9 cellular contexts compared by ENCODE assay signal in genomic region chr11:107017104-107017432, GRCh38. TPM values are rescaled to one million over a fixed set of nuclear protein-coding genes. Genes with fewer than 3 reads are reported as not detected.
A peak's percentile ranks its signal among the peaks of the same experiment; 100 is the strongest.
DNase-seq lines count a peak whose midpoint lies in the region; ATAC-seq and TF ChIP-seq lines count a peak whose summit lies in the region.
"Had no signal": no experiment of that assay in that cellular context is flagged by ENCODE, and none has a peak within 500 bp of the region (broad histone marks: within the 10 kb centered on the region; RNA-seq: fewer than 3 reads in every experiment).

No MANE protein-coding gene starts in this region.

- H2AFZ ChIP-seq in H9 (ENCODE audit: low read length) (no peak overlapping the region), hepatocyte (peak overlapping the region; percentile 55)

- ATAC-seq in HG03025 (IDR thresholded peaks at IDR 0.05; ENCODE audit: low FRiP score, unreplicated experiment), result no peak

- H2BK20ac ChIP-seq in H9 (ENCODE audit: low read depth, low read length, poor library complexity, severe bottlenecking), result no peak overlapping the region

- no peaks in the 10 kb centered on the region for H3K9me3 Mint-ChIP-seq in H9
- H3K9me3 Mint-ChIP-seq in activated T-helper 2 cell treated with anti-CD3 and anti-CD28 coated beads, Interferon-gamma antibody, Interleukin-2, Interleukin-4, amounts not matched to agents 10 μg/mL and 5 μg/mL and 100 μg/mL, durations not matched to agents 14 hours and 24 hours and 36 hours, result no peaks in the 10 kb centered on the region

- H3K4me2 ChIP-seq in H9 (ENCODE audit: insufficient read depth, insufficient read length, low read length), result peak overlapping the region; percentile 53
- peak overlapping the region; percentile 100 for H3K4me2 ChIP-seq in hepatocyte

- H3K36me3 ChIP-seq in hepatocyte (replicated peaks; ENCODE audit: insufficient read depth, low read depth) (no peaks in the 10 kb centered on the region), skeletal muscle tissue (ENCODE audit: control insufficient read depth in 3 of 3, insufficient read depth in 3 of 3, low read length in 3 of 3) (no peaks in the 10 kb centered on the region)

- peak overlapping the region; percentile 57 to 81 for H3K4me3 Mint-ChIP-seq in H9
- H3K4me3 Mint-ChIP-seq in activated T-helper 2 cell treated with anti-CD3 and anti-CD28 coated beads, Interferon-gamma antibody, Interleukin-2, Interleukin-4, amounts not matched to agents 10 μg/mL and 5 μg/mL and 100 μg/mL, durations not matched to agents 14 hours and 24 hours and 36 hours (ENCODE audit: low read depth), result peak overlapping the region; percentile 37

- DNase-seq in H9 (no peak), hepatocyte (ENCODE audit: low spot score) (no peak), GM19240 (ENCODE audit: insufficient read length, low spot score) (no peak), NCI-H226 (no peak), NCI-H187 treated with DMSO at 0.1 percent for 48 hours (lab: John Stamatoyannopoulos, UW) (no peak)
- no peak for DNase-seq in activated T-helper 2 cell treated with anti-CD3 and anti-CD28 coated beads, Interferon-gamma antibody, Interleukin-2, Interleukin-4, amounts not matched to agents 10 μg/mL and 5 μg/mL and 100 μg/mL, durations not matched to agents 14 hours and 24 hours and 36 hours (ENCODE audit: low spot score)
- DNase-seq: activated T-cell treated with anti-CD3 and anti-CD28 coated beads, Interleukin-2, amount 50 U/mL, for 1 hour had no signal

- H3K4me1 Mint-ChIP-seq in H9, result peaks cover 6 to 11% of the 10 kb centered on the region in 2 experiments
- peaks cover 3% of the 10 kb centered on the region for H3K4me1 Mint-ChIP-seq in activated T-helper 2 cell treated with anti-CD3 and anti-CD28 coated beads, Interferon-gamma antibody, Interleukin-2, Interleukin-4, amounts not matched to agents 10 μg/mL and 5 μg/mL and 100 μg/mL, durations not matched to agents 14 hours and 24 hours and 36 hours (ENCODE audit: low read depth)

- no peaks in the 10 kb centered on the region for H4K20me1 ChIP-seq in H9 (ENCODE audit: control insufficient read depth, insufficient read depth, insufficient read length)
- no peaks in the 10 kb centered on the region for H4K20me1 ChIP-seq in hepatocyte (ENCODE audit: insufficient read depth, poor library complexity, severe bottlenecking)

- no peak overlapping the region for H4K8ac ChIP-seq in H9 (replicated peaks; ENCODE audit: insufficient read length, low read depth, low read length)

- no peak overlapping the region for H3K27ac Mint-ChIP-seq in H9
- no peak overlapping the region for H3K27ac Mint-ChIP-seq in activated T-helper 2 cell treated with anti-CD3 and anti-CD28 coated beads, Interferon-gamma antibody, Interleukin-2, Interleukin-4, amounts not matched to agents 10 μg/mL and 5 μg/mL and 100 μg/mL, durations not matched to agents 14 hours and 24 hours and 36 hours

- no peaks in the 10 kb centered on the region for H3K79me1 ChIP-seq in H9 (ENCODE audit: insufficient read depth, low read depth, low read length, poor library complexity, severe bottlenecking)

- H2AK5ac ChIP-seq in H9 (ENCODE audit: insufficient read length, low read length), result no peak overlapping the region

- no peak for TF ChIP-seq CTCF in H9 (conservative IDR thresholded peaks at IDR 0.05)
- TF ChIP-seq CTCF in hepatocyte (IDR thresholded peaks at IDR 0.05; ENCODE audit: poor library complexity), result no peak

- H4K91ac ChIP-seq in H9 (ENCODE audit: insufficient read length, low read depth, low read length), result no peak overlapping the region

- H3K18ac ChIP-seq in H9 (ENCODE audit: insufficient read length, low read depth, low read length), result no peak overlapping the region

- H3K23me2 ChIP-seq in H9 (ENCODE audit: insufficient read length, low read depth, low read length, poor library complexity, severe bottlenecking), result peaks cover 11% of the 10 kb centered on the region

- H4K5ac ChIP-seq in H9 (ENCODE audit: insufficient read length, low read depth, low read length), result no peak overlapping the region

- H3K36me3 Mint-ChIP-seq in H9 (ENCODE audit: insufficient read depth in 1 of 3, low read depth in 3 of 3), result no peaks in the 10 kb centered on the region
- H3K36me3 Mint-ChIP-seq in activated T-helper 2 cell treated with anti-CD3 and anti-CD28 coated beads, Interferon-gamma antibody, Interleukin-2, Interleukin-4, amounts not matched to agents 10 μg/mL and 5 μg/mL and 100 μg/mL, durations not matched to agents 14 hours and 24 hours and 36 hours (ENCODE audit: low read depth), result no peaks in the 10 kb centered on the region

- H3K79me2 ChIP-seq in H9 (ENCODE audit: insufficient read depth, low read length), result no peaks in the 10 kb centered on the region
- H3K79me2 ChIP-seq in hepatocyte, result peaks cover 5% of the 10 kb centered on the region

- no peak overlapping the region for H3K14ac ChIP-seq in H9 (ENCODE audit: insufficient read depth, low read length)

- intact Hi-C loops in activated T-helper 2 cell treated with anti-CD3 and anti-CD28 coated beads, Interferon-gamma antibody, Interleukin-2, Interleukin-4, amounts not matched to agents 10 μg/mL and 5 μg/mL and 100 μg/mL, durations not matched to agents 14 hours and 24 hours and 36 hours (cut with micrococcal nuclease), result no loop called here

- no peak overlapping the region for H3K27ac ChIP-seq in H9 (ENCODE audit: insufficient read length, low read depth, low read length)
- peak overlapping the region; percentile 32 for H3K27ac ChIP-seq in hepatocyte
- no peak overlapping the region for H3K27ac ChIP-seq in skeletal muscle tissue (ENCODE audit: low read depth, low read length)

- H3K56ac ChIP-seq in H9 (ENCODE audit: insufficient read length, low read depth, low read length), result no peak overlapping the region

- H3K27me3 Mint-ChIP-seq in H9 (ENCODE audit: low read depth), result peaks cover 49% of the 10 kb centered on the region
- peaks cover 37% of the 10 kb centered on the region for H3K27me3 Mint-ChIP-seq in activated T-helper 2 cell treated with anti-CD3 and anti-CD28 coated beads, Interferon-gamma antibody, Interleukin-2, Interleukin-4, amounts not matched to agents 10 μg/mL and 5 μg/mL and 100 μg/mL, durations not matched to agents 14 hours and 24 hours and 36 hours (ENCODE audit: low read depth)

- H3K9ac ChIP-seq in H9 (ENCODE audit: extremely low read depth, insufficient read length, low read length) (no peak overlapping the region), skeletal muscle tissue (ENCODE audit: low read depth in 1 of 3, low read length in 3 of 3) (peak overlapping the region in 1 of 3 donors; percentile 27)

- H2BK12ac ChIP-seq in H9 (ENCODE audit: insufficient read length, low read depth, low read length), result no peak overlapping the region

- H3K9me2 ChIP-seq in hepatocyte (replicated peaks; ENCODE audit: insufficient read depth), result no peaks in the 10 kb centered on the region

- H3K4me3 ChIP-seq in hepatocyte, result peak overlapping the region; percentile 27
- H3K4me3 ChIP-seq in skeletal muscle tissue (ENCODE audit: low read length in 3 of 3), result peak overlapping the region; percentile 36 to 64 (median 61)

- H3K4me1 ChIP-seq in H9 (ENCODE audit: insufficient read depth, low read length) (no peaks in the 10 kb centered on the region), hepatocyte (ENCODE audit: insufficient read depth) (peaks cover 4% of the 10 kb centered on the region), skeletal muscle tissue (ENCODE audit: control insufficient read depth in 3 of 3, insufficient read depth in 3 of 3, low read length in 3 of 3) (peaks cover 3 to 10% (median 9%) of the 10 kb centered on the region in 3 donors)

- H3K27me3 ChIP-seq in H9 (ENCODE audit: insufficient read depth, low read length) (peaks cover 7% of the 10 kb centered on the region; the same call in 1 of the 2 replicates), hepatocyte (peaks cover 7% of the 10 kb centered on the region), skeletal muscle tissue (ENCODE audit: control insufficient read depth in 3 of 3, insufficient read depth in 3 of 3, low read length in 3 of 3) (peaks cover 17 to 24% (median 22%) of the 10 kb centered on the region in 3 donors)

- H2BK5ac ChIP-seq in H9 (ENCODE audit: insufficient read length, low read length), result no peak overlapping the region

- no peak overlapping the region for H2BK120ac ChIP-seq in H9 (ENCODE audit: low read depth, low read length, poor library complexity, severe bottlenecking)

- H3T11ph ChIP-seq in H9 (ENCODE audit: low read length), result no peak overlapping the region

- H3K4ac ChIP-seq in H9 (ENCODE audit: low read depth, low read length), result no peak overlapping the region

- H2BK15ac ChIP-seq in H9 (ENCODE audit: low read depth, low read length), result no peak overlapping the region

- H3K9me3 ChIP-seq in H9 (ENCODE audit: control insufficient read depth, low read depth, low read length), result no peaks in the 10 kb centered on the region
- H3K9me3 ChIP-seq in hepatocyte (ENCODE audit: low read depth), result no peaks in the 10 kb centered on the region
- no peaks in the 10 kb centered on the region for H3K9me3 ChIP-seq in skeletal muscle tissue (ENCODE audit: control insufficient read depth in 3 of 3, low read length in 3 of 3)

- H3K23ac ChIP-seq in H9 (ENCODE audit: insufficient read length, low read depth, low read length), result no peak overlapping the region

- no CpG with 5 or more reads among the region's 3 CpGs for WGBS in H9 (ENCODE audit: extremely low coverage, insufficient read length, low lambda C conversion rate)
- 44% methylated on average over 3 of the region's 3 CpGs for WGBS in hepatocyte (ENCODE audit: low lambda C conversion rate, missing lambda C conversion rate)

RNA-seq across cellular contexts. Expression of gene GUCY1A2, which starts 1.2 kb away (rescaled TPM):
- total RNA-seq in H9 (2021), result 0.55 and 0.70 TPM in 2 replicates
- 0.02 TPM in 1 of 2 replicates, not detected in the other for total RNA-seq in activated T-helper 2 cell treated with anti-CD3 and anti-CD28 coated beads, Interferon-gamma antibody, Interleukin-2, Interleukin-4, amounts not matched to agents 10 μg/mL and 5 μg/mL and 100 μg/mL, durations not matched to agents 14 hours and 24 hours and 36 hours
- total RNA-seq in hepatocyte, result 8.4 and 9.1 TPM in 2 replicates
- 1.3 and 3.3 TPM in 2 replicates for polyA plus RNA-seq in hepatocyte
- total RNA-seq in skeletal muscle tissue, result 15.7 TPM
